ENCODE assay signal across 22 cellular contexts in the genomic region with DNA sequence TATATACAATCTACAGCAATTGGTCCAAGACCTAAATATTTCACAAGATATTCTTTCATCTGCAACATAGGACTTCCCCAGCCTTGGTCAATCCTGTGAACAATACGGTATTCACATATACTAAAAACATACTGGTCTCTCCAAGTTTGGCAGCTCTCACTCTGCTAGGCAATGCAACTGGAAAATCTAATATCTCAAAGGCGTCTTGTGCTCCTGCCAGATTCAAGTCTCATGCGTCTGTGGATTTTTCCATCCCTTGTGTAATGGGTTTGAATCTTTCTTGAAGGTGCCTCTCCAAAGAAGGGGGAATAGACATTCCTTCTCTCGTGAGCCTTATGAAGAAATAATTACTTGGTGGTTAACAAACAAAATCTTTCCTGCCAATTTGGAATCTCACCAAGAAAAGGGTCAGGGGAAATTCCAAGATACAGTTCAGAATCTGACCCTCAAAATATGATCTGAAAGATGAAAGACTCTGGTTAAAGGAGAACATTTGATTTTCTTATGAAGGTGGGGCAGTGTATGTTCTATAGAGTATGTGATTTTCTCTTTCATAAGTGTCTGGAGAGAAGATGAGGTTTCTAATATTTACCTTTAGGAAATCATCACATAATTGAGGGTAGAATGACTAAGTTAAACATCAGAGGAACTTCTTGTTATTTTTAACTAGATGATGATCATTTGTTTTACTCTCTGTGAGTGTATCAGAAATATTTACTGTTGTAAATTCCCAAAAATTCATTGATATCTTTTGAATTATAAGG. TPM values are rescaled to one million over a fixed set of nuclear protein-coding genes. Genes with fewer than 3 reads are reported as not detected.
DNase-seq lines count a peak whose midpoint lies in the region; ATAC-seq, FAIRE-seq and TF ChIP-seq lines count a peak whose summit lies in the region.
"Had no signal": no experiment of that assay in that cellular context is flagged by ENCODE, and none has a peak within 500 bp of the region (broad histone marks: within the 10 kb centered on the region; RNA-seq: fewer than 3 reads in every experiment).

No MANE protein-coding gene starts in this region.

- H3K9me3 ChIP-seq in right cardiac atrium (ENCODE audit: control insufficient read depth, low read length) (no peaks in the 10 kb centered on the region), left ventricle myocardium inferior (replicated peaks) (no peaks in the 10 kb centered on the region), astrocyte (ENCODE audit: insufficient read depth, low read depth, low read length) (no peaks in the 10 kb centered on the region)
- H3K9me3 ChIP-seq: BLaER1, esophagus muscularis mucosa, ovary, suprapubic skin had no signal

- no peaks in the 10 kb centered on the region for H3K27me3 ChIP-seq in right cardiac atrium (ENCODE audit: control insufficient read depth, insufficient read depth)
- no peaks in the 10 kb centered on the region for H3K27me3 ChIP-seq in left ventricle myocardium inferior (ENCODE audit: low read depth)
- H3K27me3 ChIP-seq in astrocyte (ENCODE audit: insufficient read depth, low read length), result no peaks in the 10 kb centered on the region
- H3K27me3 ChIP-seq in GM23338 (ENCODE audit: insufficient read depth), result no peaks in the 10 kb centered on the region
- H3K27me3 ChIP-seq: BLaER1, esophagus muscularis mucosa, ovary had no signal

- H4K20me1 ChIP-seq in astrocyte (ENCODE audit: insufficient read depth, low read length) (no peaks in the 10 kb centered on the region), GM23338 (replicated peaks; ENCODE audit: insufficient read depth) (no peaks in the 10 kb centered on the region)
- H4K20me1 ChIP-seq: BLaER1 had no signal

- H2AFZ ChIP-seq in astrocyte (ENCODE audit: low read depth, low read length), result no peak overlapping the region
- H2AFZ ChIP-seq in GM23338, result no peak overlapping the region

- no peak overlapping the region for H3K9ac ChIP-seq in astrocyte (ENCODE audit: low read length)
- H3K9ac ChIP-seq: BLaER1 had no signal

- no peaks in the 10 kb centered on the region for H3K79me2 ChIP-seq in astrocyte (ENCODE audit: insufficient read depth, low read length)
- no peaks in the 10 kb centered on the region for H3K79me2 ChIP-seq in GM23338 (replicated peaks; ENCODE audit: insufficient read depth)

- 33% methylated on average over 4 of the region's 4 CpGs for WGBS in right cardiac atrium

- H3K9me3 Mint-ChIP-seq in astrocyte (ENCODE audit: unreplicated experiment), result no peaks in the 10 kb centered on the region
- H3K9me3 Mint-ChIP-seq in GM23338, result peaks cover under 1% of the 10 kb centered on the region; the same call in 1 of the 3 replicates

- H3K4me3 ChIP-seq in right cardiac atrium (ENCODE audit: low read length), result no peak overlapping the region
- H3K4me3 ChIP-seq in left ventricle myocardium inferior, result no peak overlapping the region
- H3K4me3 ChIP-seq in astrocyte (ENCODE audit: insufficient read depth, low read depth, low read length), result no peak overlapping the region
- H3K4me3 ChIP-seq in fibroblast of pulmonary artery (replicated peaks; ENCODE audit: low read depth, low read length), result no peak overlapping the region
- H3K4me3 ChIP-seq in GM23338, result no peak overlapping the region
- H3K4me3 ChIP-seq: BLaER1, esophagus muscularis mucosa, ovary, suprapubic skin had no signal

- H3K4me1 ChIP-seq in right cardiac atrium (ENCODE audit: control insufficient read depth, insufficient read depth, low read length), result no peaks in the 10 kb centered on the region
- no peaks in the 10 kb centered on the region for H3K4me1 ChIP-seq in left ventricle myocardium inferior
- no peaks in the 10 kb centered on the region for H3K4me1 ChIP-seq in astrocyte (ENCODE audit: insufficient read depth, low read length)
- H3K4me1 ChIP-seq in GM23338 (ENCODE audit: insufficient read depth), result no peaks in the 10 kb centered on the region; the same call in 1 of the 2 replicates

- no peak overlapping the region for H3K4me3 Mint-ChIP-seq in astrocyte (ENCODE audit: unreplicated experiment)
- no peak overlapping the region for H3K4me3 Mint-ChIP-seq in GM23338
- H3K4me3 Mint-ChIP-seq: IgD-negative memory B cell; naive thymus-derived CD4-positive, alpha-beta T cell had no signal

- H3F3A ChIP-seq in GM23338 (replicated peaks; ENCODE audit: low read depth), result no peaks in the 10 kb centered on the region

- ATAC-seq in right cardiac atrium (peak; percentile 52 to 72), GM23338 (no peak)
- ATAC-seq: activated CD4-positive, CD25-positive, alpha-beta regulatory T cell treated with anti-CD3 and anti-CD28 coated beads, Interleukin-2, amount 50 U/mL, for 24 hours; naive thymus-derived CD4-positive, alpha-beta T cell had no signal

- TF ChIP-seq CTCF in left ventricle myocardium inferior (IDR thresholded peaks at IDR 0.05; ENCODE audit: borderline replicate concordance) (no peak), astrocyte (IDR thresholded peaks at IDR 0.05; ENCODE audit: insufficient read depth, low read depth, low read length) (no peak), fibroblast of pulmonary artery (IDR thresholded peaks at IDR 0.05; ENCODE audit: low read length, missing control alignments) (no peak), GM23338 (conservative IDR thresholded peaks at IDR 0.05; ENCODE audit: low read depth in 2 of 2) (no peak)

- no peak overlapping the region for H3K27ac Mint-ChIP-seq in astrocyte (ENCODE audit: unreplicated experiment)
- H3K27ac Mint-ChIP-seq in GM23338, result no peak overlapping the region
- H3K27ac Mint-ChIP-seq: IgD-negative memory B cell; naive thymus-derived CD4-positive, alpha-beta T cell had no signal

- FAIRE-seq in astrocyte (lab: Jason Lieb, UNC), result peak; percentile 9
- FAIRE-seq: A204.1 had no signal

- peaks cover 4% of the 10 kb centered on the region for H3K27me3 Mint-ChIP-seq in astrocyte (ENCODE audit: low read depth, unreplicated experiment)
- peaks cover 3% of the 10 kb centered on the region for H3K27me3 Mint-ChIP-seq in GM23338 (ENCODE audit: insufficient read depth, low read depth, poor library complexity)

- DNase-seq in right cardiac atrium (no peak), left ventricle myocardium inferior (no peak), astrocyte (ENCODE audit: low read depth) (peak; percentile 22), fibroblast of pulmonary artery (ENCODE audit: low read depth) (peak; percentile 77), stromal cell of bone marrow (ENCODE audit: low read depth) (peak; percentile 53), GM23338 (ENCODE audit: low spot score) (no peak), NCI-H345 treated with DMSO at 0.1 percent for 48 hours (lab: John Stamatoyannopoulos, UW; ENCODE audit: unreplicated experiment) (no peak)
- DNase-seq in activated CD4-positive, alpha-beta T cell treated with anti-CD3 and anti-CD28 coated beads, Interleukin-2, amount 50 U/mL, for 1 hour, result no peak
- DNase-seq: activated T-cell treated with anti-CD3 and anti-CD28 coated beads, Interleukin-2, amount 50 U/mL, for 1 hour; effector memory CD4-positive, alpha-beta T cell; H7; head of caudate nucleus; naive thymus-derived CD4-positive, alpha-beta T cell; NCI-H1436; NCI-H524 treated with DMSO at 0.1 percent for 48 hours; ovary had no signal

- H3K36me3 ChIP-seq in left ventricle myocardium inferior (no peaks in the 10 kb centered on the region), astrocyte (ENCODE audit: insufficient read depth, low read length) (no peaks in the 10 kb centered on the region), GM23338 (ENCODE audit: insufficient read depth) (no peaks in the 10 kb centered on the region)
- H3K36me3 ChIP-seq: BLaER1, esophagus muscularis mucosa, ovary, suprapubic skin had no signal

- H3K9me2 ChIP-seq in GM23338 (ENCODE audit: insufficient read depth), result no peaks in the 10 kb centered on the region

- intact Hi-C loops in right cardiac atrium (cut with DNase I) (no loop called here), left ventricle myocardium inferior (cut with micrococcal nuclease) (no loop called here)

- H3K4me2 ChIP-seq in astrocyte (ENCODE audit: low read length) (no peak overlapping the region), GM23338 (no peak overlapping the region)

- H3K36me3 Mint-ChIP-seq in astrocyte (ENCODE audit: low read depth, unreplicated experiment), result no peaks in the 10 kb centered on the region
- H3K36me3 Mint-ChIP-seq in GM23338 (ENCODE audit: low read depth), result no peaks in the 10 kb centered on the region
- H3K36me3 Mint-ChIP-seq: naive thymus-derived CD4-positive, alpha-beta T cell had no signal

- H3K27ac ChIP-seq in right cardiac atrium (ENCODE audit: low read length), result no peak overlapping the region
- no peak overlapping the region for H3K27ac ChIP-seq in left ventricle myocardium inferior (replicated peaks)
- H3K27ac ChIP-seq in astrocyte (ENCODE audit: low read depth, low read length), result no peak overlapping the region
- no peak overlapping the region for H3K27ac ChIP-seq in GM23338 (ENCODE audit: low read depth)
- H3K27ac ChIP-seq: BLaER1, esophagus muscularis mucosa, ovary, suprapubic skin had no signal

- H3K4me1 Mint-ChIP-seq in astrocyte (ENCODE audit: low read depth, unreplicated experiment) (peaks cover 10% of the 10 kb centered on the region), GM23338 (peaks cover 17% of the 10 kb centered on the region)
- H3K4me1 Mint-ChIP-seq: IgD-negative memory B cell had no signal

TF ChIP-seq in GM23338, 12 proteins besides CTCF, POLR2A, EP300 and RAD21 (continues in another document):
- TF ChIP-seq ZNF114 (CRISPR knock-in tag; IDR thresholded peaks at IDR 0.05), result no peak
- TF ChIP-seq, protein P1, sequence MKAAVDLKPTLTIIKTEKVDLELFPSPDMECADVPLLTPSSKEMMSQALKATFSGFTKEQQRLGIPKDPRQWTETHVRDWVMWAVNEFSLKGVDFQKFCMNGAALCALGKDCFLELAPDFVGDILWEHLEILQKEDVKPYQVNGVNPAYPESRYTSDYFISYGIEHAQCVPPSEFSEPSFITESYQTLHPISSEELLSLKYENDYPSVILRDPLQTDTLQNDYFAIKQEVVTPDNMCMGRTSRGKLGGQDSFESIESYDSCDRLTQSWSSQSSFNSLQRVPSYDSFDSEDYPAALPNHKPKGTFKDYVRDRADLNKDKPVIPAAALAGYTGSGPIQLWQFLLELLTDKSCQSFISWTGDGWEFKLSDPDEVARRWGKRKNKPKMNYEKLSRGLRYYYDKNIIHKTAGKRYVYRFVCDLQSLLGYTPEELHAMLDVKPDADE (IDR thresholded peaks at IDR 0.05), result no peak
- no peak for TF ChIP-seq STAT1 (IDR thresholded peaks at IDR 0.05; ENCODE audit: unreplicated experiment)
- TF ChIP-seq ZNF331 (CRISPR knock-in tag; IDR thresholded peaks at IDR 0.05; ENCODE audit: low read depth), result no peak
- TF ChIP-seq NANOG (IDR thresholded peaks at IDR 0.05; ENCODE audit: borderline replicate concordance), result no peak
- TF ChIP-seq JUNB (IDR thresholded peaks at IDR 0.05; ENCODE audit: unreplicated experiment), result no peak

RNA-seq across cellular contexts. Expression of gene MBOAT2, which starts 27.6 kb away (rescaled TPM):
- total RNA-seq in right cardiac atrium (10 to 100 TPM in 1 of 4 donors, 1 to 10 TPM in 3; 8.4 to 11.0 (median 8.9) TPM), left ventricle myocardium inferior (5.3 TPM), astrocyte (54.6 and 58.0 TPM in 2 replicates)
- polyA plus RNA-seq in right cardiac atrium (4.5 TPM), GM23338 (2016; fragmentation: Nextera tagmentation; extraction: Ambion mirVana) (8.2 and 15.9 TPM in 2 replicates)
- total RNA-seq in GM23338 (2014; rRNA removed; shearing (Covaris generic)), result 22.7 and 24.7 TPM in 2 replicates
- polyA plus RNA-seq: IgD-negative memory B cell had no signal

Comparison
In these comparisons a context has a peak if more than half of its experiments do, and no peak if none do; other contexts are left out.
1. DNase-seq: peak in astrocyte (single experiment), fibroblast of pulmonary artery (single experiment) and stromal cell of bone marrow (single experiment); none in right cardiac atrium (0 of 3), left ventricle myocardium inferior (single experiment), activated CD4-positive, alpha-beta T cell treated with anti-CD3 and anti-CD28 coated beads, Interleukin-2, amount 50 U/mL, for 1 hour (single experiment), GM23338 (single experiment) and NCI-H345 treated with DMSO at 0.1 percent for 48 hours (single experiment).